Comparison of ENCODE assay signal across 3 cellular contexts in the genomic region with DNA sequence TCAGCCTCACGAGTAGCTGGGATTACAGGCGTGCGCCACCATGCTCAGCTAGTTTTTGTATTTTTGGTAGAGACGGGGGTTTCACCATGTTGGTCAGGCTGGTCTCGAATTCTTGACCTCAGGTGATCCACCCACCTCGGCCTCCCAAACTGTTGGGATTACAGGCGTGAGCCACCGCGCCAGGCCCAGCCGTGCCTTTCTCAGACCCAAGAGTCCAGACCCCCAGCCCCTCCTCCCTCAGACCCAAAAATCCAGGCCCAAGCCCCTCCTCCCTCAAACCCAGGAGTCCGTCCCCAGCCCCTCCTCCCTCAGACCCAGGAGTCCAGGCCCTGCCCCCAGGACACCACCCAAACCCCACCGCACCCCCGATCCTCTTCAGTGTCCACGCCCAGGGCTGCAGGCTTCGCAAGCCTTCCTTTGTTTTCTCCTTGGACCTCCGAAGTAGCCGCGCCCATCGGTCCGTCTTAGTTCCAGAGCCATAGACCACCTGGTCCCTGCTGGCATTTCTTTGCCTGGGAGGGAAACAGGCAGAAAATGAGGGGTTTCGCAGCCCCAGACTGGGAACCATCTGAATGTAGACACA.
TF ChIP-seq lines count a peak whose summit lies in the region.

No MANE protein-coding gene starts in this region.

TF ChIP-seq in HepG2, 621 proteins besides CTCF, POLR2A, EP300 and RAD21:
- TF ChIP-seq, protein P1, sequence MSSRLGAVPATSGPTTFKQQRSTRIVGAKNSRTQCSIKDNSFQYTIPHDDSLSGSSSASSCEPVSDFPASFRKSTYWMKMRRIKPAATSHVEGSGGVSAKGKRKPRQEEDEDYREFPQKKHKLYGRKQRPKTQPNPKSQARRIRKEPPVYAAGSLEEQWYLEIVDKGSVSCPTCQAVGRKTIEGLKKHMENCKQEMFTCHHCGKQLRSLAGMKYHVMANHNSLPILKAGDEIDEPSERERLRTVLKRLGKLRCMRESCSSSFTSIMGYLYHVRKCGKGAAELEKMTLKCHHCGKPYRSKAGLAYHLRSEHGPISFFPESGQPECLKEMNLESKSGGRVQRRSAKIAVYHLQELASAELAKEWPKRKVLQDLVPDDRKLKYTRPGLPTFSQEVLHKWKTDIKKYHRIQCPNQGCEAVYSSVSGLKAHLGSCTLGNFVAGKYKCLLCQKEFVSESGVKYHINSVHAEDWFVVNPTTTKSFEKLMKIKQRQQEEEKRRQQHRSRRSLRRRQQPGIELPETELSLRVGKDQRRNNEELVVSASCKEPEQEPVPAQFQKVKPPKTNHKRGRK (CRISPR knock-in tag; IDR thresholded peaks at IDR 0.05), result 0 out of 2 replicates have a peak, but pooled peaks have one; percentile 69
- no peak for TF ChIP-seq POLR2AphosphoS2 (IDR thresholded peaks at IDR 0.05; ENCODE audit: low read depth, low read length)

TF ChIP-seq in GM23338, 12 proteins besides CTCF, POLR2A, EP300 and RAD21 (continues in another document):
- TF ChIP-seq CREB1 (CRISPR knock-in tag; IDR thresholded peaks at IDR 0.05; ENCODE audit: low read depth), result no peak
- TF ChIP-seq, protein P2, sequence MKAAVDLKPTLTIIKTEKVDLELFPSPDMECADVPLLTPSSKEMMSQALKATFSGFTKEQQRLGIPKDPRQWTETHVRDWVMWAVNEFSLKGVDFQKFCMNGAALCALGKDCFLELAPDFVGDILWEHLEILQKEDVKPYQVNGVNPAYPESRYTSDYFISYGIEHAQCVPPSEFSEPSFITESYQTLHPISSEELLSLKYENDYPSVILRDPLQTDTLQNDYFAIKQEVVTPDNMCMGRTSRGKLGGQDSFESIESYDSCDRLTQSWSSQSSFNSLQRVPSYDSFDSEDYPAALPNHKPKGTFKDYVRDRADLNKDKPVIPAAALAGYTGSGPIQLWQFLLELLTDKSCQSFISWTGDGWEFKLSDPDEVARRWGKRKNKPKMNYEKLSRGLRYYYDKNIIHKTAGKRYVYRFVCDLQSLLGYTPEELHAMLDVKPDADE (IDR thresholded peaks at IDR 0.05), result no peak
- no peak for TF ChIP-seq ZNF114 (CRISPR knock-in tag; IDR thresholded peaks at IDR 0.05)
- TF ChIP-seq, protein P3, sequence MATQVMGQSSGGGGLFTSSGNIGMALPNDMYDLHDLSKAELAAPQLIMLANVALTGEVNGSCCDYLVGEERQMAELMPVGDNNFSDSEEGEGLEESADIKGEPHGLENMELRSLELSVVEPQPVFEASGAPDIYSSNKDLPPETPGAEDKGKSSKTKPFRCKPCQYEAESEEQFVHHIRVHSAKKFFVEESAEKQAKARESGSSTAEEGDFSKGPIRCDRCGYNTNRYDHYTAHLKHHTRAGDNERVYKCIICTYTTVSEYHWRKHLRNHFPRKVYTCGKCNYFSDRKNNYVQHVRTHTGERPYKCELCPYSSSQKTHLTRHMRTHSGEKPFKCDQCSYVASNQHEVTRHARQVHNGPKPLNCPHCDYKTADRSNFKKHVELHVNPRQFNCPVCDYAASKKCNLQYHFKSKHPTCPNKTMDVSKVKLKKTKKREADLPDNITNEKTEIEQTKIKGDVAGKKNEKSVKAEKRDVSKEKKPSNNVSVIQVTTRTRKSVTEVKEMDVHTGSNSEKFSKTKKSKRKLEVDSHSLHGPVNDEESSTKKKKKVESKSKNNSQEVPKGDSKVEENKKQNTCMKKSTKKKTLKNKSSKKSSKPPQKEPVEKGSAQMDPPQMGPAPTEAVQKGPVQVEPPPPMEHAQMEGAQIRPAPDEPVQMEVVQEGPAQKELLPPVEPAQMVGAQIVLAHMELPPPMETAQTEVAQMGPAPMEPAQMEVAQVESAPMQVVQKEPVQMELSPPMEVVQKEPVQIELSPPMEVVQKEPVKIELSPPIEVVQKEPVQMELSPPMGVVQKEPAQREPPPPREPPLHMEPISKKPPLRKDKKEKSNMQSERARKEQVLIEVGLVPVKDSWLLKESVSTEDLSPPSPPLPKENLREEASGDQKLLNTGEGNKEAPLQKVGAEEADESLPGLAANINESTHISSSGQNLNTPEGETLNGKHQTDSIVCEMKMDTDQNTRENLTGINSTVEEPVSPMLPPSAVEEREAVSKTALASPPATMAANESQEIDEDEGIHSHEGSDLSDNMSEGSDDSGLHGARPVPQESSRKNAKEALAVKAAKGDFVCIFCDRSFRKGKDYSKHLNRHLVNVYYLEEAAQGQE (IDR thresholded peaks at IDR 0.05; ENCODE audit: unreplicated experiment), result no peak

TF ChIP-seq in WTC11, 78 proteins besides CTCF, POLR2A, EP300 and RAD21:
- TF ChIP-seq EMX1 (CRISPR knock-in tag; IDR thresholded peaks at IDR 0.05), result no peak
- TF ChIP-seq, protein P1 (CRISPR knock-in tag; IDR thresholded peaks at IDR 0.05; ENCODE audit: borderline replicate concordance), result peak; percentile 80; the same call in 1 of the 2 replicates
